Comparison of ENCODE assay signal across 1 cellular context in the genomic region with DNA sequence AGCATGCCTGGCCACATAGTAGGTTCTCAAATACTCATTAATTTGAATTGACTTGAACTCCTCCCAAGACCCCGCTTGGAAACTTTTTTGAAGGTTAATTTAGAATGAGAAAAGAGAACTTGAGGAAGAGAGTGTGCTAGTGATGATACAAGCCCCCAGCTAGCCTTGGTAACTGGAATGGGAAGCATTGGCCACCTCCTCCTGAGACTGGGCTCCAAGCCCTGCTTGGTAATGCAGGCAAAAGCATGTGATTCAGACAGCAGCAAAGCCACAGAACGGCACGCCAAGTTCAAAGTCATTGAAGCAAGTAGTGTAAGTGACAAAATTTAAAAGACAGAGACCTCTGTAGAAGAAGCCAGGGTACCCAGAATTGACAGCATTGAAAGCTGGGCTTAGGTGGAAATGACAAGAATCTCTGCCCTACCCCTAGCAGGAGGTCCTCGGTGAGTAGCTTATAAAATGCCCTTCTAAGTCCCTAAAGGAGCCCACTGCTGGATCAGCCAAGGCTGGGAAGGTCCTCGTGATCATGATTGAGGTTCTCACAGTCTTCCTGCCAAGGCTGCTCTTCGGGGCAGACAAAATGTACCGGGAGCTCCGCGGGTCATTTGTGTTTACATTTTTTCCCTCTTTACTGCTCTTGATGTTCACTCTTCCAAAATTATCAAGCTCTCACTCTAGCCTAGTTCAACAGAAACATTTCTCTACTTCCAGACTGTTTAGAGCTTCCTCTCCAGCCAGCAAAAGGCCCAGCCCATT.
TF ChIP-seq lines count a peak whose summit lies in the region.

No MANE protein-coding gene starts in this region.

TF ChIP-seq in HepG2, 621 proteins besides CTCF, POLR2A, EP300 and RAD21 (continued from another document):
- no peak for TF ChIP-seq MTF1 (CRISPR knock-in tag; IDR thresholded peaks at IDR 0.05)
- no peak for TF ChIP-seq ZNF335 (CRISPR knock-in tag; IDR thresholded peaks at IDR 0.05)
- TF ChIP-seq GPN1 (CRISPR knock-in tag; IDR thresholded peaks at IDR 0.05; ENCODE audit: borderline replicate concordance), result no peak
- TF ChIP-seq NR2F1 (CRISPR knock-in tag; IDR thresholded peaks at IDR 0.05), result no peak
- no peak for TF ChIP-seq ZNF432 (CRISPR knock-in tag; IDR thresholded peaks at IDR 0.05; ENCODE audit: borderline replicate concordance)
- no peak for TF ChIP-seq ZNF251 (CRISPR knock-in tag; IDR thresholded peaks at IDR 0.05)
- no peak for TF ChIP-seq ZBTB40 (IDR thresholded peaks at IDR 0.05)
- TF ChIP-seq ZBTB40 (CRISPR knock-in tag; IDR thresholded peaks at IDR 0.05), result no peak
- TF ChIP-seq DMTF1 (CRISPR knock-in tag; IDR thresholded peaks at IDR 0.05), result no peak
- TF ChIP-seq ZNF879 (CRISPR knock-in tag; IDR thresholded peaks at IDR 0.05), result no peak
- no peak for TF ChIP-seq ZNF512 (CRISPR knock-in tag; IDR thresholded peaks at IDR 0.05)
- no peak for TF ChIP-seq KLF6 (CRISPR knock-in tag; IDR thresholded peaks at IDR 0.05)
- TF ChIP-seq ZNF720 (CRISPR knock-in tag; IDR thresholded peaks at IDR 0.05), result no peak
- TF ChIP-seq ZNF572 (CRISPR knock-in tag; IDR thresholded peaks at IDR 0.05), result no peak
- no peak for TF ChIP-seq KLF16 (CRISPR knock-in tag; IDR thresholded peaks at IDR 0.05)
